Comparison of ENCODE assay signal across 14 cellular contexts in the genomic region with DNA sequence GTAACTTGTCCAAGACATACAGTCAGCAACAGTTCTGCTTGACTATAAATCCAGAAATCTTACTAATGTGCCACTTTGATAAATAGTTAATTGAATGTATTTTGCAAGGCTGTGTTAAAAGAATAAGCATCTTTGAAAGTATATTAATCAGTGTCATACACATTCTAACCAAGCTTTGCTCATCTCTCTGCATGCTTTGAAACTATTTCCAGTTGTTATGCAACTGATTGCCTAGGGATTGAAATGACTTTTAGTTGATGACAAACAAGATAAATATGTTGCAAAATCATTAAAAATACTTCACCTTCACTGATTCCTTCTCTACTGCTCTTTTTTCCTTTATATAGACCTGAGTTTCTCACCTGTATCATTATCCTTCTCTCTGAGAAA.
A peak's percentile ranks its signal among the peaks of the same experiment; 100 is the strongest.
DNase-seq lines count a peak whose midpoint lies in the region; FAIRE-seq and TF ChIP-seq lines count a peak whose summit lies in the region.
"Had no signal": no experiment of that assay in that cellular context is flagged by ENCODE, and none has a peak within 500 bp of the region (broad histone marks: within the 10 kb centered on the region; RNA-seq: fewer than 3 reads in every experiment).

No MANE protein-coding gene starts in this region.

- peak overlapping the region; percentile 42 for H3K27ac Mint-ChIP-seq in HFFc6
- no peak overlapping the region for H3K27ac Mint-ChIP-seq in astrocyte (ENCODE audit: unreplicated experiment)
- H3K27ac Mint-ChIP-seq: CD4-positive, alpha-beta T cell; T-helper 1 cell treated with Interleukin-12 subunit alpha and Interleukin-12 subunit beta and Interleukin-4 antibody, amounts not matched to agents 30 μg/mL and 1 μg/mL, for 36 hours had no signal

- H3K4me3 ChIP-seq in astrocyte (ENCODE audit: insufficient read depth, low read depth, low read length) (no peak overlapping the region), hepatocyte (no peak overlapping the region), uterus (no peak overlapping the region)
- H3K4me3 ChIP-seq: testis had no signal

- H3K9ac ChIP-seq in astrocyte (ENCODE audit: low read length): no peak overlapping the region

- H3K9me3 Mint-ChIP-seq in HFFc6 (peaks cover 17% of the 10 kb centered on the region), astrocyte (ENCODE audit: unreplicated experiment) (peaks cover 3% of the 10 kb centered on the region)

- H3K27me3 ChIP-seq in astrocyte (ENCODE audit: insufficient read depth, low read length): no peaks in the 10 kb centered on the region
- H3K27me3 ChIP-seq in hepatocyte: no peaks in the 10 kb centered on the region
- H3K27me3 ChIP-seq in uterus: no peaks in the 10 kb centered on the region
- H3K27me3 ChIP-seq: testis had no signal

- H3K4me3 Mint-ChIP-seq in HFFc6 (no peak overlapping the region), astrocyte (ENCODE audit: unreplicated experiment) (no peak overlapping the region)
- H3K4me3 Mint-ChIP-seq: CD4-positive, alpha-beta T cell; T-helper 1 cell treated with Interleukin-12 subunit alpha and Interleukin-12 subunit beta and Interleukin-4 antibody, amounts not matched to agents 30 μg/mL and 1 μg/mL, for 36 hours had no signal

- TF ChIP-seq CTCF in HFFc6 (IDR thresholded peaks at IDR 0.05) (no peak), astrocyte (IDR thresholded peaks at IDR 0.05; ENCODE audit: insufficient read depth, low read depth, low read length) (no peak), hepatocyte (IDR thresholded peaks at IDR 0.05; ENCODE audit: poor library complexity) (no peak), uterus (IDR thresholded peaks at IDR 0.05) (no peak)

- H3K36me3 ChIP-seq in astrocyte (ENCODE audit: insufficient read depth, low read length): no peaks in the 10 kb centered on the region
- H3K36me3 ChIP-seq in hepatocyte (replicated peaks; ENCODE audit: insufficient read depth, low read depth): no peaks in the 10 kb centered on the region
- no peaks in the 10 kb centered on the region for H3K36me3 ChIP-seq in uterus

- H3K79me2 ChIP-seq in astrocyte (ENCODE audit: insufficient read depth, low read length) (no peaks in the 10 kb centered on the region), hepatocyte (no peaks in the 10 kb centered on the region)

- H3K9me3 ChIP-seq in astrocyte (ENCODE audit: insufficient read depth, low read depth, low read length) (peaks cover under 1% of the 10 kb centered on the region), hepatocyte (ENCODE audit: low read depth) (no peaks in the 10 kb centered on the region), uterus (no peaks in the 10 kb centered on the region)
- H3K9me3 ChIP-seq: testis had no signal

- no peaks in the 10 kb centered on the region for H4K20me1 ChIP-seq in astrocyte (ENCODE audit: insufficient read depth, low read length)
- no peaks in the 10 kb centered on the region for H4K20me1 ChIP-seq in hepatocyte (ENCODE audit: insufficient read depth, poor library complexity, severe bottlenecking)

- DNase-seq in HFFc6 (peak; percentile 37), astrocyte (ENCODE audit: low read depth) (peak; percentile 42), hepatocyte (ENCODE audit: low spot score) (no peak), uterus (no peak), Ammon's horn (ENCODE audit: low spot score) (no peak), C1 segment of cervical spinal cord (lab: John Stamatoyannopoulos, UW) (no peak), NCI-H748 (lab: John Stamatoyannopoulos, UW; ENCODE audit: unreplicated experiment) (no peak)
- DNase-seq: activated CD4-positive, CD25-positive, alpha-beta regulatory T cell; activated CD8-positive, alpha-beta memory T cell treated with anti-CD3 and anti-CD28 coated beads for 24 hours; activated gamma-delta T cell; CD4-positive, alpha-beta T cell; NCI-H510A; testis had no signal

- H3K27ac ChIP-seq in astrocyte (ENCODE audit: low read depth, low read length): no peak overlapping the region
- H3K27ac ChIP-seq in hepatocyte: peak overlapping the region; percentile 22
- H3K27ac ChIP-seq in uterus: peak overlapping the region; percentile 21 to 53
- H3K27ac ChIP-seq: testis had no signal

- H3K4me1 ChIP-seq in astrocyte (ENCODE audit: insufficient read depth, low read length) (peaks cover 5% of the 10 kb centered on the region), hepatocyte (ENCODE audit: insufficient read depth) (peaks cover 9% of the 10 kb centered on the region), uterus (peaks cover 0 to 12% of the 10 kb centered on the region in 2 donors)
- H3K4me1 ChIP-seq: testis had no signal

- H3K9me2 ChIP-seq in hepatocyte (replicated peaks; ENCODE audit: insufficient read depth): no peaks in the 10 kb centered on the region

- H2AFZ ChIP-seq in astrocyte (ENCODE audit: low read depth, low read length) (no peak overlapping the region), hepatocyte (no peak overlapping the region)

- peak; percentile 67 for FAIRE-seq in astrocyte (lab: Jason Lieb, UNC)

- TF ChIP-seq POLR2A in uterus (IDR thresholded peaks at IDR 0.05): no peak

- H3K4me2 ChIP-seq in astrocyte (ENCODE audit: low read length) (no peak overlapping the region), hepatocyte (no peak overlapping the region)

- intact Hi-C loops in uterus (cut with DNase I; ENCODE audit: low total_unique reads): no loop called here

- H3K36me3 Mint-ChIP-seq in HFFc6 (ENCODE audit: low read depth) (peaks cover 14% of the 10 kb centered on the region), astrocyte (ENCODE audit: low read depth, unreplicated experiment) (peaks cover 4% of the 10 kb centered on the region)

- H3K27me3 Mint-ChIP-seq in HFFc6 (ENCODE audit: insufficient read depth): peaks cover 6% of the 10 kb centered on the region
- no peaks in the 10 kb centered on the region for H3K27me3 Mint-ChIP-seq in astrocyte (ENCODE audit: low read depth, unreplicated experiment)
- H3K27me3 Mint-ChIP-seq: CD4-positive, alpha-beta T cell had no signal

- H3K4me1 Mint-ChIP-seq in HFFc6 (ENCODE audit: low read depth) (peaks cover 44% of the 10 kb centered on the region), astrocyte (ENCODE audit: low read depth, unreplicated experiment) (peaks cover 25% of the 10 kb centered on the region)

Comparison
In these comparisons a context has a peak if more than half of its experiments do, and no peak if none do; other contexts are left out.
1. DNase-seq: peak in HFFc6 (single experiment) and astrocyte (single experiment); none in hepatocyte (single experiment), uterus (0 of 2), Ammon's horn (single experiment), C1 segment of cervical spinal cord (0 of 14) and NCI-H748 (single experiment).